Comparison of ENCODE assay signal across 25 cellular contexts in genomic region chr6:15606347-15606746, GRCh38.
"Had no signal": no experiment of that assay in that cellular context is flagged by ENCODE, and none has a peak within 500 bp of the region (broad histone marks: within the 10 kb centered on the region; RNA-seq: fewer than 3 reads in every experiment).

No MANE protein-coding gene starts in this region.

- H3K9me3 ChIP-seq: esophagus squamous epithelium, gastrocnemius medialis, left lung, mucosa of descending colon had no signal

- FAIRE-seq: colon, endometrium, islet of Langerhans, keratinocyte had no signal

- H3K4me3 ChIP-seq: coronary artery, dorsolateral prefrontal cortex, esophagus squamous epithelium, gastrocnemius medialis, heart right ventricle, left lung, lower lobe of right lung, mucosa of descending colon had no signal

- H3K27ac ChIP-seq: coronary artery, dorsolateral prefrontal cortex, epithelial cell of prostate, esophagus squamous epithelium, gastrocnemius medialis, heart right ventricle, left lung, lower lobe of right lung had no signal

- DNase-seq: dermis blood vessel endothelial cell; dorsolateral prefrontal cortex; effector CD8-positive, alpha-beta T cell; effector memory CD8-positive, alpha-beta T cell; endodermal cell; erythroblast; esophagus squamous epithelium; foreskin fibroblast; foreskin melanocyte; gastrocnemius medialis; glutamatergic neuron; heart right ventricle; hippocampal formation; left cardiac atrium; left lung; left ventricle myocardium superior; lower lobe of right lung; mesenchymal stem cell; mucosa of descending colon had no signal

- H3K36me3 ChIP-seq: gastrocnemius medialis had no signal

- H3K27me3 ChIP-seq: dorsolateral prefrontal cortex, esophagus squamous epithelium, gastrocnemius medialis, heart right ventricle, left lung had no signal
